ENCODE assay signal across 19 cellular contexts in genomic region chr16:52843386-52843785, GRCh38.
"Had no signal": no experiment of that assay in that cellular context is flagged by ENCODE, and none has a peak within 500 bp of the region (broad histone marks: within the 10 kb centered on the region; RNA-seq: fewer than 3 reads in every experiment).

No MANE protein-coding gene starts in this region.

- DNase-seq: colonic mucosa; cortex of kidney; dermis blood vessel endothelial cell; dorsolateral prefrontal cortex; effector CD4-positive, alpha-beta T cell; effector CD8-positive, alpha-beta T cell; effector memory CD4-positive, alpha-beta T cell; effector memory CD8-positive, alpha-beta T cell; endodermal cell; erythroblast; esophagus squamous epithelium; foreskin fibroblast; foreskin keratinocyte; gastrocnemius medialis; glutamatergic neuron; head of caudate nucleus; heart left ventricle; heart right ventricle had no signal

- ATAC-seq: effector memory CD8-positive, alpha-beta T cell; foreskin keratinocyte; gastrocnemius medialis; gastroesophageal sphincter; heart left ventricle; heart right ventricle had no signal
